In genomic region chr17:29046440-29046839, GRCh38 we compare ENCODE assay signal across 28 cellular contexts. TPM values are rescaled to one million over a fixed set of nuclear protein-coding genes. Genes with fewer than 3 reads are reported as not detected.
DNase-seq lines count a peak whose midpoint lies in the region; ATAC-seq lines count a peak whose summit lies in the region.
"Had no signal": no experiment of that assay in that cellular context is flagged by ENCODE, and none has a peak within 500 bp of the region (broad histone marks: within the 10 kb centered on the region; RNA-seq: fewer than 3 reads in every experiment).

No MANE protein-coding gene starts in this region.

- H3K56ac ChIP-seq in mesendoderm (ENCODE audit: low read length) = peak overlapping the region; percentile 54

- no peak overlapping the region for H3K27ac Mint-ChIP-seq in stimulated activated naive CD8-positive, alpha-beta T cell treated with anti-CD3 and anti-CD28 coated beads, Interleukin-15, amount 100 ng/mL, for 72 hours
- H3K27ac Mint-ChIP-seq in activated CD4-positive, alpha-beta T cell treated with anti-CD3 and anti-CD28 coated beads for 36 hours = no peak overlapping the region
- H3K27ac Mint-ChIP-seq in activated naive CD4-positive, alpha-beta T cell treated with anti-CD3 and anti-CD28 coated beads, Interleukin-2, amount 10 ng/mL, durations not matched to agents 7 days and 5 days = no peak overlapping the region
- H3K27ac Mint-ChIP-seq: activated T-cell treated with anti-CD3 and anti-CD28 coated beads, Interleukin-2, amount 50 U/mL, for 24 hours; natural killer cell; stimulated activated memory B cell treated with anti-CD40 and anti-IgM and Interleukin-4, amounts not matched to agents 10 μg/mL and 1 μg/mL and 100 μg/mL, for 72 hours; type B pancreatic cell had no signal

- H3K27me3 Mint-ChIP-seq in stimulated activated naive CD8-positive, alpha-beta T cell treated with anti-CD3 and anti-CD28 coated beads, Interleukin-15, amount 100 ng/mL, for 72 hours = peaks cover 31% of the 10 kb centered on the region
- peaks cover 5% of the 10 kb centered on the region for H3K27me3 Mint-ChIP-seq in activated CD4-positive, alpha-beta T cell treated with anti-CD3 and anti-CD28 coated beads for 36 hours
- H3K27me3 Mint-ChIP-seq in activated naive CD4-positive, alpha-beta T cell treated with anti-CD3 and anti-CD28 coated beads, Interleukin-2, amount 10 ng/mL, durations not matched to agents 7 days and 5 days = peaks cover 52% of the 10 kb centered on the region

- no peak overlapping the region for H4K5ac ChIP-seq in mesendoderm (ENCODE audit: low read length)

- peak overlapping the region; percentile 14 for H2BK15ac ChIP-seq in mesendoderm (replicated peaks; ENCODE audit: low read depth)

- no peak overlapping the region for H4K8ac ChIP-seq in mesendoderm (ENCODE audit: low read depth, low read length)

- no peak overlapping the region for H3K4me2 ChIP-seq in mesendoderm (ENCODE audit: low read length)

- CTCF ChIA-PET in activated CD4-positive, alpha-beta T cell treated with anti-CD3 and anti-CD28 coated beads for 36 hours (lab: Charles Lee) = interaction anchor here (1.1 kb wide), 1 partner anchor 71 kb away, joined by 4 read pairs; no protein-coding TSS in a partner anchor
- CTCF ChIA-PET in activated naive CD4-positive, alpha-beta T cell treated with anti-CD3 and anti-CD28 coated beads, Interleukin-2, amount 10 ng/mL, durations not matched to agents 7 days and 5 days (lab: Charles Lee) = no interaction called here

- peak overlapping the region; percentile 11 for H3K9ac ChIP-seq in mesendoderm (ENCODE audit: low read length)

- no peak overlapping the region for H3K27ac ChIP-seq in mesendoderm (ENCODE audit: low read depth, low read length)
- H3K27ac ChIP-seq: esophagus squamous epithelium, heart left ventricle, Peyer's patch had no signal

- H3K9me3 Mint-ChIP-seq in stimulated activated naive CD8-positive, alpha-beta T cell treated with anti-CD3 and anti-CD28 coated beads, Interleukin-15, amount 100 ng/mL, for 72 hours = no peaks in the 10 kb centered on the region
- no peaks in the 10 kb centered on the region for H3K9me3 Mint-ChIP-seq in activated CD4-positive, alpha-beta T cell treated with anti-CD3 and anti-CD28 coated beads for 36 hours (ENCODE audit: low read depth)
- H3K9me3 Mint-ChIP-seq in activated naive CD4-positive, alpha-beta T cell treated with anti-CD3 and anti-CD28 coated beads, Interleukin-2, amount 10 ng/mL, durations not matched to agents 7 days and 5 days = no peaks in the 10 kb centered on the region
- H3K9me3 Mint-ChIP-seq: activated T-cell treated with anti-CD3 and anti-CD28 coated beads, Interleukin-2, amount 50 U/mL, for 24 hours; natural killer cell; stimulated activated memory B cell treated with anti-CD40 and anti-IgM and Interleukin-4, amounts not matched to agents 10 μg/mL and 1 μg/mL and 100 μg/mL, for 72 hours; type B pancreatic cell had no signal

- H3K4me1 Mint-ChIP-seq in stimulated activated naive CD8-positive, alpha-beta T cell treated with anti-CD3 and anti-CD28 coated beads, Interleukin-15, amount 100 ng/mL, for 72 hours = peaks cover 35% of the 10 kb centered on the region
- H3K4me1 Mint-ChIP-seq in activated CD4-positive, alpha-beta T cell treated with anti-CD3 and anti-CD28 coated beads for 36 hours = peaks cover 7% of the 10 kb centered on the region
- H3K4me1 Mint-ChIP-seq in activated naive CD4-positive, alpha-beta T cell treated with anti-CD3 and anti-CD28 coated beads, Interleukin-2, amount 10 ng/mL, durations not matched to agents 7 days and 5 days = no peaks in the 10 kb centered on the region

- WGBS in mesendoderm (ENCODE audit: extremely low coverage, insufficient coverage, low lambda C conversion rate) = no CpG with 5 or more reads among the region's 5 CpGs

- H2BK120ac ChIP-seq in mesendoderm (ENCODE audit: low read depth, low read length) = peak overlapping the region; percentile 3

- no peaks in the 10 kb centered on the region for H3K36me3 ChIP-seq in mesendoderm (ENCODE audit: control insufficient read depth, insufficient read depth, low read length)
- H3K36me3 ChIP-seq: esophagus squamous epithelium, heart left ventricle, Peyer's patch had no signal

- no peaks in the 10 kb centered on the region for H3K27me3 ChIP-seq in mesendoderm (ENCODE audit: insufficient read depth, low read length, poor library complexity)
- H3K27me3 ChIP-seq: Peyer's patch had no signal

- H3K4ac ChIP-seq in mesendoderm (ENCODE audit: low read depth, low read length) = peak overlapping the region; percentile 62

- H3K79me1 ChIP-seq in mesendoderm (ENCODE audit: low read length) = no peaks in the 10 kb centered on the region

- no peaks in the 10 kb centered on the region for H3K79me2 ChIP-seq in mesendoderm (ENCODE audit: control insufficient read depth, insufficient read depth, low read length)

- no peak for ATAC-seq in stimulated activated naive CD8-positive, alpha-beta T cell treated with anti-CD3 and anti-CD28 coated beads, Interleukin-15, amount 100 ng/mL, for 72 hours
- ATAC-seq in activated CD4-positive, alpha-beta T cell treated with anti-CD3 and anti-CD28 coated beads for 36 hours = no peak
- ATAC-seq in HG03571 (IDR thresholded peaks at IDR 0.05; ENCODE audit: unreplicated experiment) = no peak
- ATAC-seq: heart left ventricle; natural killer cell; stimulated activated memory B cell treated with anti-CD40 and anti-IgM and Interleukin-4, amounts not matched to agents 10 μg/mL and 1 μg/mL and 100 μg/mL, for 72 hours had no signal

- H3K36me3 Mint-ChIP-seq in activated CD4-positive, alpha-beta T cell treated with anti-CD3 and anti-CD28 coated beads for 36 hours (ENCODE audit: low read depth) = no peaks in the 10 kb centered on the region
- H3K36me3 Mint-ChIP-seq in activated naive CD4-positive, alpha-beta T cell treated with anti-CD3 and anti-CD28 coated beads, Interleukin-2, amount 10 ng/mL, durations not matched to agents 7 days and 5 days = no peaks in the 10 kb centered on the region
- H3K36me3 Mint-ChIP-seq: natural killer cell; stimulated activated memory B cell treated with anti-CD40 and anti-IgM and Interleukin-4, amounts not matched to agents 10 μg/mL and 1 μg/mL and 100 μg/mL, for 72 hours; type B pancreatic cell had no signal

- no peak overlapping the region for H3K4me3 Mint-ChIP-seq in stimulated activated naive CD8-positive, alpha-beta T cell treated with anti-CD3 and anti-CD28 coated beads, Interleukin-15, amount 100 ng/mL, for 72 hours
- no peak overlapping the region for H3K4me3 Mint-ChIP-seq in activated CD4-positive, alpha-beta T cell treated with anti-CD3 and anti-CD28 coated beads for 36 hours
- no peak overlapping the region for H3K4me3 Mint-ChIP-seq in activated naive CD4-positive, alpha-beta T cell treated with anti-CD3 and anti-CD28 coated beads, Interleukin-2, amount 10 ng/mL, durations not matched to agents 7 days and 5 days
- H3K4me3 Mint-ChIP-seq: activated T-cell treated with anti-CD3 and anti-CD28 coated beads, Interleukin-2, amount 50 U/mL, for 24 hours; natural killer cell; stimulated activated memory B cell treated with anti-CD40 and anti-IgM and Interleukin-4, amounts not matched to agents 10 μg/mL and 1 μg/mL and 100 μg/mL, for 72 hours had no signal

- POLR2A ChIA-PET in activated CD4-positive, alpha-beta T cell treated with anti-CD3 and anti-CD28 coated beads for 36 hours (lab: Charles Lee) = no interaction called here

- H3K18ac ChIP-seq in mesendoderm (ENCODE audit: low read length) = peak overlapping the region; percentile 56

- H2AK5ac ChIP-seq in mesendoderm (ENCODE audit: low read length) = peak overlapping the region; percentile 48

- DNase-seq in SKM-1 treated with dmso at 0.1 percent for 144 hours (lab: John Stamatoyannopoulos, UW; ENCODE audit: unreplicated experiment) (peak; percentile 30), SKM-1 (lab: John Stamatoyannopoulos, UW; ENCODE audit: unreplicated experiment) (no peak), amniotic epithelial cell (ENCODE audit: low read depth) (peak; percentile 58), mesendoderm (peak; percentile 36)
- no peak for DNase-seq in stimulated activated naive CD8-positive, alpha-beta T cell treated with anti-CD3 and anti-CD28 coated beads, Interleukin-15, amount 100 ng/mL, for 72 hours
- no peak for DNase-seq in activated CD4-positive, alpha-beta T cell treated with anti-CD3 and anti-CD28 coated beads for 36 hours
- no peak for DNase-seq in activated naive CD4-positive, alpha-beta T cell treated with anti-CD3 and anti-CD28 coated beads, Interleukin-2, amount 10 ng/mL, durations not matched to agents 7 days and 5 days
- DNase-seq: activated T-cell treated with anti-CD3 and anti-CD28 coated beads, Interleukin-2, amount 50 U/mL, for 24 hours; DMS79; esophagus squamous epithelium; foreskin melanocyte; heart left ventricle; kidney; midbrain; natural killer cell; NCI-H1417; NCI-H2029; Peyer's patch; SHP77 treated with DMSO at 0.1 percent for 48 hours; substantia nigra; T-helper 9 cell had no signal

- H3K23ac ChIP-seq in mesendoderm (ENCODE audit: low read length) = no peak overlapping the region

- intact Hi-C loops in activated CD4-positive, alpha-beta T cell treated with anti-CD3 and anti-CD28 coated beads for 36 hours (cut with DNase I, micrococcal nuclease) = no loop called here

- no peak overlapping the region for H3K4me3 ChIP-seq in mesendoderm (ENCODE audit: low read length)
- H3K4me3 ChIP-seq: esophagus squamous epithelium, heart left ventricle, Peyer's patch had no signal

- peaks cover 18% of the 10 kb centered on the region for H3K4me1 ChIP-seq in mesendoderm (ENCODE audit: control insufficient read depth, low read depth, low read length)

- peak overlapping the region; percentile 9 for H2BK5ac ChIP-seq in mesendoderm (ENCODE audit: low read length)

RNA-seq across cellular contexts. Expression of gene PIPOX, which starts 3.5 kb away (rescaled TPM):
- polyA plus RNA-seq in mesendoderm (2013, experiment 1 of 2) = 10.3 TPM
- 10.9 TPM for polyA plus RNA-seq in mesendoderm (2013, experiment 2 of 2)
- total RNA-seq in activated CD4-positive, alpha-beta T cell treated with anti-CD3 and anti-CD28 coated beads for 36 hours = 1 to 10 TPM; 1.8 to 2.1 TPM

RNA-seq across cellular contexts. Expression of gene SEZ6, which starts 40.6 kb away (rescaled TPM):
- polyA plus RNA-seq in mesendoderm (2013, experiment 1 of 2) = 0.31 TPM
- 0.36 TPM for polyA plus RNA-seq in mesendoderm (2013, experiment 2 of 2)
- total RNA-seq in activated CD4-positive, alpha-beta T cell treated with anti-CD3 and anti-CD28 coated beads for 36 hours = not detected
- total RNA-seq: dermis microvascular lymphatic vessel endothelial cell, esophagus squamous epithelium, kidney, lower leg skin, osteoblast, skeletal muscle tissue had no signal
- polyA plus RNA-seq: heart left ventricle had no signal

Comparison
In these comparisons a context has a peak if more than half of its experiments do, and no peak if none do; other contexts are left out.
1. DNase-seq: peak in SKM-1 treated with dmso at 0.1 percent for 144 hours (single experiment), amniotic epithelial cell (single experiment) and mesendoderm (single experiment); none in SKM-1 (single experiment), stimulated activated naive CD8-positive, alpha-beta T cell treated with anti-CD3 and anti-CD28 coated beads, Interleukin-15, amount 100 ng/mL, for 72 hours (0 of 2), activated CD4-positive, alpha-beta T cell treated with anti-CD3 and anti-CD28 coated beads for 36 hours (single experiment) and activated naive CD4-positive, alpha-beta T cell treated with anti-CD3 and anti-CD28 coated beads, Interleukin-2, amount 10 ng/mL, durations not matched to agents 7 days and 5 days (single experiment).